In the genomic region with DNA sequence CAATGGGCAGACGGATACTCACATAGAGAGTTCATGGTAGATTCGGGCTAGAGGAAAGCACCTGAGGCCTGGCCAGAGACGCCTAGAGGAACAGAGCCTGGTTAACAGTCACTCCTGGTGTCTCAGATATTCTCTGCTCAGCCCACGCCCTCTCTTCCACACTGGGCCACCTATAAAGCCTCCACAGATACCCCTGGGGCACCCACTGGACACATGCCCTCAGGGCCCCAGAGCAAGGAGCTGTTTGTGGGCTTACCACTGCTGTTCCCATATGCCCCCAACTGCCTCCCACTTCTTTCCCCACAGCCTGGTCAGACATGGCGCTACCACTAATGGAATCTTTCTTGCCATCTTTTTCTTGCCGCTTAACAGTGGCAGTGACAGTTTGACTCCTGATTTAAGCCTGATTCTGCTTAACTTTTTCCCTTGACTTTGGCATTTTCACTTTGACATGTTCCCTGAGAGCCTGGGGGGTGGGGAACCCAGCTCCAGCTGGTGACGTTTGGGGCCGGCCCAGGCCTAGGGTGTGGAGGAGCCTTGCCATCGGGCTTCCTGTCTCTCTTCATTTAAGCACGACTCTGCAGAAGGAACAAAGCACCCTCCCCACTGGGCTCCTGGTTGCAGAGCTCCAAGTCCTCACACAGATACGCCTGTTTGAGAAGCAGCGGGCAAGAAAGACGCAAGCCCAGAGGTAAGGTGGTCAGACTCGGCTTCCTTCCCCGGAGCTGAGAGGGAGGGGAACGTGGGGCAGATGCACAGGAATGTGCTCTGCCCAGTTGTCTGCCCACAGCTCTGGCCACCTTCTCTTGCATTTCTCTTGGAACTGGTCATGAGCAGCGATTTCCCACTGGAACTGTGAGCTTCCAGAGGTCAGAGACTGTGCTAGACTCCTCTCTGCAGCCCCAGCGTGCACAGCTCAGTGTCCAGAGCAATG, we compare ENCODE assay signal across 9 cellular contexts. TPM values are rescaled to one million over a fixed set of nuclear protein-coding genes. Genes with fewer than 3 reads are reported as not detected.
DNase-seq lines count a peak whose midpoint lies in the region; ATAC-seq, FAIRE-seq and TF ChIP-seq lines count a peak whose summit lies in the region.
"Had no signal": no experiment of that assay in that cellular context is flagged by ENCODE, and none has a peak within 500 bp of the region (broad histone marks: within the 10 kb centered on the region; RNA-seq: fewer than 3 reads in every experiment).

Gene CD4 (plus strand): TSS at position 557 of the 934 bp plus-strand sequence. CDS start 10,611 bp downstream, outside the sequence.

- H3K4me1 ChIP-seq in heart left ventricle: peaks cover 0 to 56% (median 2%) of the 10 kb centered on the region in 12 donors

- WGBS in heart left ventricle, 4 donors: 65 to 74% (median 67%) methylated on average over 14 to 18 of the region's 18 CpGs

- H3K4me3 ChIP-seq in heart left ventricle: peak within 1 kb of the TSS in 9 of 12 donors; percentile 5 to 65 (median 40)
- H3K4me3 ChIP-seq: SK-N-MC had no signal

- intact Hi-C loops in heart left ventricle (cut with DNase I): loop anchor here in 1 of 10 donors (2.0 kb wide), 1 partner anchor 26 kb away; no protein-coding TSS in a partner anchor

- no peaks in the 10 kb centered on the region for H3K36me3 ChIP-seq in heart left ventricle

- no peak for TF ChIP-seq CTCF in heart left ventricle (IDR thresholded peaks at IDR 0.05)

- ATAC-seq in heart left ventricle (peak; percentile 34 to 87 (median 75)), GM21717 (IDR thresholded peaks at IDR 0.05; ENCODE audit: unreplicated experiment) (no peak)

- no peak for DNase-seq in GM12891 (ENCODE audit: insufficient read length, low spot score)
- DNase-seq in activated CD4-positive, alpha-beta T cell treated with anti-CD3 and anti-CD28 coated beads for 48 hours: peak; percentile 91
- DNase-seq in heart left ventricle: peak; percentile 63 to 86 (median 70)
- DNase-seq in stimulated activated CD4-positive, alpha-beta T cell treated with anti-CD3 and anti-CD28 coated beads, Interleukin-12 subunit alpha, Interleukin-12 subunit beta, amount 100 ng/mL, for 24 hours (ENCODE audit: low read depth in 2 of 2): peak; percentile 63 to 86
- no peak for DNase-seq in NCI-H187 (lab: John Stamatoyannopoulos, UW)
- no peak for DNase-seq in cortex of kidney (lab: John Stamatoyannopoulos, UW)
- no peak for DNase-seq in dedifferentiated amniotic fluid mesenchymal stem cell (ENCODE audit: extremely low spot score)

- TF ChIP-seq POLR2A in GM12891 (IDR thresholded peaks at IDR 0.05; ENCODE audit: low read depth, low read length) (0 out of 2 replicates have a peak, but pooled peaks have one; percentile 48), heart left ventricle (IDR thresholded peaks at IDR 0.05) (peak in 1 of 2 donors; percentile 22)

- H3K27ac ChIP-seq in heart left ventricle: peak within 1 kb of the TSS in 6 of 12 donors; percentile 13 to 95 (median 52)
- H3K27ac ChIP-seq: SK-N-MC had no signal

- H3K27me3 ChIP-seq in heart left ventricle: peaks cover 0 to 4% (median 0%) of the 10 kb centered on the region in 9 donors

- H3K9me3 ChIP-seq in heart left ventricle: no peaks in the 10 kb centered on the region

- peak; percentile 81 for FAIRE-seq in GM12891 (lab: Jason Lieb, UNC)

TF ChIP-seq in GM12891, 5 proteins besides CTCF, POLR2A, EP300 and RAD21:
- TF ChIP-seq PAX5 (IDR thresholded peaks at IDR 0.05; ENCODE audit: insufficient read depth, low read length, severe bottlenecking): no peak
- TF ChIP-seq POLR2AphosphoS5 (IDR thresholded peaks at IDR 0.05; ENCODE audit: low read depth, low read length): 0 out of 2 replicates have a peak, but pooled peaks have one; percentile 37
- no peak for TF ChIP-seq TAF1 (IDR thresholded peaks at IDR 0.05; ENCODE audit: low read depth, low read length)
- no peak for TF ChIP-seq SPI1 (IDR thresholded peaks at IDR 0.05; ENCODE audit: low read depth, low read length)
- no peak for TF ChIP-seq POU2F2 (IDR thresholded peaks at IDR 0.05; ENCODE audit: low read depth, low read length)
TF ChIP-seq in GM12891: peak in this region for 1.

RNA-seq across cellular contexts. Expression of gene CD4, which starts in this region (rescaled TPM):
- 15.3 TPM for polyA plus RNA-seq in GM12891 (2012; ENCODE audit: low read depth, missing spikeins)
- total RNA-seq in heart left ventricle: 10 to 100 TPM in 2 of 9 donors, 1 to 10 TPM in 7; 3.0 to 71.9 (median 5.4) TPM
- polyA plus RNA-seq in heart left ventricle: 1 to 10 TPM; 1.1 to 3.2 TPM

Comparison
In these comparisons a context has a peak if more than half of its experiments do, and no peak if none do; other contexts are left out.
1. DNase-seq: peak in activated CD4-positive, alpha-beta T cell treated with anti-CD3 and anti-CD28 coated beads for 48 hours (single experiment), heart left ventricle (5 of 5) and stimulated activated CD4-positive, alpha-beta T cell treated with anti-CD3 and anti-CD28 coated beads, Interleukin-12 subunit alpha, Interleukin-12 subunit beta, amount 100 ng/mL, for 24 hours (2 of 2); none in GM12891 (single experiment), NCI-H187 (0 of 2), cortex of kidney (single experiment) and dedifferentiated amniotic fluid mesenchymal stem cell (single experiment).